Comparison of ENCODE assay signal across 8 cellular contexts in genomic region chr7:27201231-27202017, GRCh38. TPM values are rescaled to one million over a fixed set of nuclear protein-coding genes. Genes with fewer than 3 reads are reported as not detected.
DNase-seq lines count a peak whose midpoint lies in the region; ATAC-seq and TF ChIP-seq lines count a peak whose summit lies in the region.
"Had no signal": no experiment of that assay in that cellular context is flagged by ENCODE, and none has a peak within 500 bp of the region (broad histone marks: within the 10 kb centered on the region; RNA-seq: fewer than 3 reads in every experiment).

No MANE protein-coding gene starts in this region.

- peaks cover 73% of the 10 kb centered on the region for H3K4me1 Mint-ChIP-seq in stimulated activated naive CD8-positive, alpha-beta T cell treated with anti-CD3 and anti-CD28 coated beads, Interleukin-15, amount 100 ng/mL, for 72 hours

- H3K27me3 Mint-ChIP-seq in stimulated activated naive CD8-positive, alpha-beta T cell treated with anti-CD3 and anti-CD28 coated beads, Interleukin-15, amount 100 ng/mL, for 72 hours = peaks cover 98% of the 10 kb centered on the region

- H3K36me3 ChIP-seq in breast epithelium = no peaks in the 10 kb centered on the region

- DNase-seq in activated CD4-positive, CD25-positive, alpha-beta regulatory T cell treated with anti-CD3 and anti-CD28 coated beads, Interleukin-2, amount 50 U/mL, for 72 hours = peak; percentile 26
- DNase-seq in breast epithelium (ENCODE audit: low spot score in 2 of 2) (no peak), dedifferentiated amniotic fluid mesenchymal stem cell (ENCODE audit: extremely low spot score) (no peak), activated gamma-delta T cell treated with Interleukin-2 at 50 U/mL for 16 hours (no peak)
- DNase-seq in stimulated activated naive CD8-positive, alpha-beta T cell treated with anti-CD3 and anti-CD28 coated beads, Interleukin-15, amount 100 ng/mL, for 72 hours = no peak
- DNase-seq: cortex of kidney had no signal

- no peaks in the 10 kb centered on the region for H3K9me3 Mint-ChIP-seq in stimulated activated naive CD8-positive, alpha-beta T cell treated with anti-CD3 and anti-CD28 coated beads, Interleukin-15, amount 100 ng/mL, for 72 hours

- H3K4me3 ChIP-seq in breast epithelium = peak overlapping the region in 2 of 3 donors; percentile 5 to 69

- TF ChIP-seq POLR2A in breast epithelium (IDR thresholded peaks at IDR 0.05) = no peak

- H3K27me3 ChIP-seq in breast epithelium = peaks cover 24 to 97% of the 10 kb centered on the region in 2 donors

- no peak for ATAC-seq in activated CD4-positive, CD25-positive, alpha-beta regulatory T cell treated with anti-CD3 and anti-CD28 coated beads, Interleukin-2, amount 50 U/mL, for 24 hours
- no peak for ATAC-seq in stimulated activated naive CD8-positive, alpha-beta T cell treated with anti-CD3 and anti-CD28 coated beads, Interleukin-15, amount 100 ng/mL, for 72 hours

- intact Hi-C loops in breast epithelium (cut with DNase I; ENCODE audit: low total_unique reads) = no loop called here

- H3K27ac ChIP-seq in breast epithelium = no peak overlapping the region

- H3K4me1 ChIP-seq in breast epithelium = peaks cover 9 to 11% of the 10 kb centered on the region in 2 donors

- no peak for TF ChIP-seq CTCF in breast epithelium (IDR thresholded peaks at IDR 0.05)

- H3K4me3 Mint-ChIP-seq in stimulated activated naive CD8-positive, alpha-beta T cell treated with anti-CD3 and anti-CD28 coated beads, Interleukin-15, amount 100 ng/mL, for 72 hours = peak overlapping the region; percentile 47 to 92

- H3K27ac Mint-ChIP-seq in stimulated activated naive CD8-positive, alpha-beta T cell treated with anti-CD3 and anti-CD28 coated beads, Interleukin-15, amount 100 ng/mL, for 72 hours = no peak overlapping the region

- H3K9me3 ChIP-seq in breast epithelium = no peaks in the 10 kb centered on the region

RNA-seq across cellular contexts. Expression of gene HOXA13, which starts 1.5 kb away (rescaled TPM):
- under 1 TPM in 2 of 3 donors, not detected in 1; 0.16 to 0.33 TPM for total RNA-seq in breast epithelium

RNA-seq across cellular contexts. Expression of gene HOXA11, which starts 16.4 kb away (rescaled TPM):
- 1 to 10 TPM in 1 of 3 donors, not detected in 2; 1.9 TPM for total RNA-seq in breast epithelium

RNA-seq across cellular contexts. Expression of gene HOXA10, which starts 27.3 kb away (rescaled TPM):
- total RNA-seq in breast epithelium = 10 to 100 TPM in 1 of 3 donors, 1 to 10 TPM in 2; 2.3 to 21.1 (median 5.2) TPM

RNA-seq across cellular contexts. Expression of gene HOXA9, which starts 36.1 kb away (rescaled TPM):
- 10 to 100 TPM in 1 of 3 donors, 1 to 10 TPM in 2; 7.5 to 18.4 (median 9.0) TPM for total RNA-seq in breast epithelium

RNA-seq across cellular contexts. Expression of gene EVX1, which starts 41.2 kb away (rescaled TPM):
- not detected for total RNA-seq in breast epithelium
- total RNA-seq: skeletal muscle tissue had no signal
